8 cellular contexts compared by ENCODE assay signal in the genomic region with DNA sequence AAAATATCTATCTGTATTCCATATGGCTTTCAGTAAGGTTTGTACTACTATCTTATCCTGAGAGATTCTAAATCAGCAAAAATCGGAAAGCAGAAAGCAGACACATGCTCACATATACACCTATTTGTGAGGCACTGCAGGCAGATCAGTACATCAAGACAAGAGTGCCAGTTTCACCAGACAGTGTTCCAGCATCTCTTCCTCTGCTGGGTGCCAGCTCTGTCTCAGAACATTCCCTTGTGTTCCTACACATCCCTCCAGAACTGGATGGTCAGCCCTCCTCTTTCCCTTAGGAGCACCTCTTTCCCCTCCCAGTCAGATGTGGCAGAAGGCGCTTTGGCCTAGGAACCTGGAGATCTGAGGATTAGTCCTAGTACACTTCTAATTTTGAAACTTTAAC.
"Had no signal": no experiment of that assay in that cellular context is flagged by ENCODE, and none has a peak within 500 bp of the region (broad histone marks: within the 10 kb centered on the region; RNA-seq: fewer than 3 reads in every experiment).

No MANE protein-coding gene starts in this region.

- ATAC-seq: activated CD4-positive, CD25-positive, alpha-beta regulatory T cell treated with anti-CD3 and anti-CD28 coated beads, Interleukin-2, amount 50 U/mL, for 24 hours; effector memory CD8-positive, alpha-beta T cell; left lobe of liver had no signal

- DNase-seq: activated CD4-positive, alpha-beta T cell treated with anti-CD3 and anti-CD28 coated beads, Interleukin-2, amount 50 U/mL, for 4 hours; activated T-cell treated with anti-CD3 and anti-CD28 coated beads, Interleukin-2, amount 50 U/mL, for 1 hour; effector memory CD8-positive, alpha-beta T cell; stimulated activated CD4-positive, alpha-beta T cell treated with anti-CD3 and anti-CD28 coated beads, Interleukin-15, amount 100 ng/mL, for 24 hours; stimulated activated CD4-positive, alpha-beta T cell treated with anti-CD3 and anti-CD28 coated beads, Interleukin-4, amount 100 ng/mL, for 24 hours; T-helper 2 cell had no signal
